10 cellular contexts compared by ENCODE assay signal in the genomic region with DNA sequence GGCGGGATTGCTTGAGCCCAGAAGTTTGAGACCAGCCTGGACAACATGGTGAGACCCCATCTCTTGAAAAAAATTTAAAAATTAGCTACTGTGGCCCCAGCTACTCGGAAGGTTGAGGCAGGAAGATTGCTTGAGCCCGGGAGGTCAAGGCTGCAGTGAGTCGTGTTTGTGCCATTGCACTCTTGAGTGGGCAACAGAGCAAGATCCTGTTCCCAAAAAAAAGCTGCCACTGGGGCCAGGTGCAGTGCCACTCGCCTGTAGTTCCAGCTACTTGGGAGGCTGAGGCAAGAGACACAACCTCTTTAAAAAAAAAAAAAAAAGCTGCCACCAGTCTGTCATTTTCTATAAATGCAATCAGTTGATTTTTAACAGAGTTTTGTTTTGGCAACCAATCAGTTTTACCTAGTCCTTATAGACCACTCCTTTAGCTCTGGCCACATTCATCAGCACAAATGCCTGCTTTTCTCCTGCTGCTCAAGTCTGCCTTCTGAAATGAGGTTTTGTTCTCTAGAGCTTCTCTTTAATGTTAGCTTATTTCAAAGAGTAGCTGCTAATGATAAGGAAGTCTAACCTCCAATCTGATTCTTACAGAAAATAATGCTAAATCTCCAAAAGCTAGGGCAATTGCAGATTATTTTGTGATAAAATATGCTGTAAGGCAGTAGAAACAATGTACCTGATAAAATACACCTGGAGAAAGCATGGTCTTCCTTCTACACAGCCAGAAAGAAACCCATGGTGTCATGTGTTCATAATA.
A peak's percentile ranks its signal among the peaks of the same experiment; 100 is the strongest.
DNase-seq lines count a peak whose midpoint lies in the region; ATAC-seq and TF ChIP-seq lines count a peak whose summit lies in the region.
"Had no signal": no experiment of that assay in that cellular context is flagged by ENCODE, and none has a peak within 500 bp of the region (broad histone marks: within the 10 kb centered on the region; RNA-seq: fewer than 3 reads in every experiment).

No MANE protein-coding gene starts in this region.

- peak; percentile 55; the same call in 1 of the 2 replicates for TF ChIP-seq POLR2A in Raji (IDR thresholded peaks at IDR 0.05; ENCODE audit: insufficient read depth, low read depth, low read length)
- no peak for TF ChIP-seq POLR2A in suprapubic skin (IDR thresholded peaks at IDR 0.05)

- CTCF ChIA-PET in activated CD8-positive, alpha-beta memory T cell treated with anti-CD3 and anti-CD28 coated beads, Interleukin-2, amount 10 ng/mL, durations not matched to agents 7 days and 5 days (lab: Charles Lee) = interaction anchor here (0.8 to 5.2 kb wide), 9 partner anchors 10 to 75 kb away, joined by 3 to 51 read pairs (median 5); no protein-coding TSS in a partner anchor

- no peak for TF ChIP-seq CTCF in hepatocyte (IDR thresholded peaks at IDR 0.05; ENCODE audit: poor library complexity)
- no peak for TF ChIP-seq CTCF in suprapubic skin (IDR thresholded peaks at IDR 0.05)

- H3K79me2 ChIP-seq in hepatocyte = peaks cover 14% of the 10 kb centered on the region

- ATAC-seq in activated CD8-positive, alpha-beta memory T cell treated with anti-CD3 and anti-CD28 coated beads, Interleukin-2, amount 10 ng/mL, durations not matched to agents 7 days and 5 days = peak; percentile 14
- ATAC-seq in GM19035 (IDR thresholded peaks at IDR 0.05; ENCODE audit: unreplicated experiment) = no peak

- WGBS in hepatocyte (ENCODE audit: low lambda C conversion rate, missing lambda C conversion rate) = 92% methylated on average over 5 of the region's 5 CpGs
- WGBS in suprapubic skin = 92% methylated on average over 5 of the region's 5 CpGs

- H3K4me3 Mint-ChIP-seq in activated CD8-positive, alpha-beta memory T cell treated with anti-CD3 and anti-CD28 coated beads, Interleukin-2, amount 10 ng/mL, durations not matched to agents 7 days and 5 days = peak overlapping the region; percentile 74

- H3K9me3 ChIP-seq in hepatocyte (ENCODE audit: low read depth) (no peaks in the 10 kb centered on the region), suprapubic skin (no peaks in the 10 kb centered on the region)

- peaks cover 27% of the 10 kb centered on the region for H3K36me3 Mint-ChIP-seq in activated CD8-positive, alpha-beta memory T cell treated with anti-CD3 and anti-CD28 coated beads, Interleukin-2, amount 10 ng/mL, durations not matched to agents 7 days and 5 days

- no peaks in the 10 kb centered on the region for H3K9me2 ChIP-seq in hepatocyte (replicated peaks; ENCODE audit: insufficient read depth)

- peaks cover 74% of the 10 kb centered on the region for H3K4me1 Mint-ChIP-seq in activated CD8-positive, alpha-beta memory T cell treated with anti-CD3 and anti-CD28 coated beads, Interleukin-2, amount 10 ng/mL, durations not matched to agents 7 days and 5 days

- H3K4me3 ChIP-seq in hepatocyte (no peak overlapping the region), suprapubic skin (no peak overlapping the region)

- no peaks in the 10 kb centered on the region for H4K20me1 ChIP-seq in hepatocyte (ENCODE audit: insufficient read depth, poor library complexity, severe bottlenecking)

- H3K4me1 ChIP-seq in hepatocyte (ENCODE audit: insufficient read depth) (peaks cover 31% of the 10 kb centered on the region), suprapubic skin (peaks cover 52% of the 10 kb centered on the region)

- H3K27me3 Mint-ChIP-seq in activated CD8-positive, alpha-beta memory T cell treated with anti-CD3 and anti-CD28 coated beads, Interleukin-2, amount 10 ng/mL, durations not matched to agents 7 days and 5 days = no peaks in the 10 kb centered on the region

- peak overlapping the region; percentile 98 for H3K27ac Mint-ChIP-seq in activated CD8-positive, alpha-beta memory T cell treated with anti-CD3 and anti-CD28 coated beads, Interleukin-2, amount 10 ng/mL, durations not matched to agents 7 days and 5 days

- no peak for TF ChIP-seq EP300 in suprapubic skin (IDR thresholded peaks at IDR 0.05)

- no peak for DNase-seq in activated CD8-positive, alpha-beta memory T cell treated with anti-CD3 and anti-CD28 coated beads, Interleukin-2, amount 10 ng/mL, durations not matched to agents 7 days and 5 days
- DNase-seq in activated CD8-positive, alpha-beta memory T cell treated with anti-CD3 and anti-CD28 coated beads, Interleukin-2, amount 50 U/mL, for 4 hours = no peak
- no peak for DNase-seq in hepatocyte (ENCODE audit: low spot score)
- DNase-seq in suprapubic skin (ENCODE audit: low spot score in 2 of 2) = no peak
- no peak for DNase-seq in amniotic stem cell (lab: John Stamatoyannopoulos, UW)
- no peak for DNase-seq in NCI-H748 treated with DMSO at 0.1 percent for 48 hours (lab: John Stamatoyannopoulos, UW)
- DNase-seq: nucleus accumbens had no signal

- H3K27me3 ChIP-seq in hepatocyte (no peaks in the 10 kb centered on the region), suprapubic skin (no peaks in the 10 kb centered on the region)

- no peaks in the 10 kb centered on the region for H3K36me3 ChIP-seq in hepatocyte (replicated peaks; ENCODE audit: insufficient read depth, low read depth)
- no peaks in the 10 kb centered on the region for H3K36me3 ChIP-seq in suprapubic skin

- H3K4me2 ChIP-seq in hepatocyte = peak overlapping the region; percentile 64

- peak overlapping the region; percentile 90 for H3K27ac ChIP-seq in hepatocyte
- peak overlapping the region; percentile 73 for H3K27ac ChIP-seq in suprapubic skin
- H3K27ac ChIP-seq: C4-2B had no signal

- no peak overlapping the region for H2AFZ ChIP-seq in hepatocyte

- no peaks in the 10 kb centered on the region for H3K9me3 Mint-ChIP-seq in activated CD8-positive, alpha-beta memory T cell treated with anti-CD3 and anti-CD28 coated beads, Interleukin-2, amount 10 ng/mL, durations not matched to agents 7 days and 5 days (ENCODE audit: low read depth)
